8 cellular contexts compared by ENCODE assay signal in genomic region chr1:202888204-202888506, GRCh38. TPM values are rescaled to one million over a fixed set of nuclear protein-coding genes. Genes with fewer than 3 reads are reported as not detected.
A peak's percentile ranks its signal among the peaks of the same experiment; 100 is the strongest.
DNase-seq lines count a peak whose midpoint lies in the region; ATAC-seq and TF ChIP-seq lines count a peak whose summit lies in the region.

No MANE protein-coding gene starts in this region.

- ATAC-seq in left ventricle myocardium superior (no peak), left lung (no peak), GM21737 (IDR thresholded peaks at IDR 0.05; ENCODE audit: unreplicated experiment) (no peak), HG03039 (IDR thresholded peaks at IDR 0.05; ENCODE audit: unreplicated experiment) (no peak), HG03196 (IDR thresholded peaks at IDR 0.05; ENCODE audit: unreplicated experiment) (no peak)

- H3K27ac ChIP-seq in left ventricle myocardium inferior (replicated peaks), result peak overlapping the region; percentile 97
- peak overlapping the region; percentile 95 to 100 for H3K27ac ChIP-seq in left lung
- peak overlapping the region; percentile 87 to 91 for H3K27ac ChIP-seq in tibial artery

- TF ChIP-seq CTCF in left ventricle myocardium inferior (IDR thresholded peaks at IDR 0.05; ENCODE audit: borderline replicate concordance) (no peak), left lung (IDR thresholded peaks at IDR 0.05) (no peak), tibial artery (IDR thresholded peaks at IDR 0.05) (no peak)

- no peaks in the 10 kb centered on the region for H3K9me3 ChIP-seq in left ventricle myocardium inferior (replicated peaks)
- H3K9me3 ChIP-seq in left lung, result no peaks in the 10 kb centered on the region
- H3K9me3 ChIP-seq in tibial artery, result no peaks in the 10 kb centered on the region

- H3K36me3 ChIP-seq in left ventricle myocardium inferior (peaks cover 29% of the 10 kb centered on the region), left lung (peaks cover 0 to 28% of the 10 kb centered on the region in 2 donors), tibial artery (peaks cover 20 to 23% (median 22%) of the 10 kb centered on the region in 3 donors)

- H3K27me3 ChIP-seq in left ventricle myocardium inferior (ENCODE audit: low read depth) (no peaks in the 10 kb centered on the region), left lung (no peaks in the 10 kb centered on the region), tibial artery (no peaks in the 10 kb centered on the region)

- intact Hi-C loops in left ventricle myocardium inferior (cut with micrococcal nuclease) (no loop called here), left ventricle myocardium superior (cut with micrococcal nuclease) (no loop called here), left lung (cut with DNase I) (no loop called here), tibial artery (cut with DNase I; ENCODE audit: low total_unique reads) (no loop called here)

- H3K4me3 ChIP-seq in left ventricle myocardium inferior (peak overlapping the region; percentile 79), left lung (peak overlapping the region; percentile 85 to 92), tibial artery (peak overlapping the region; percentile 66 to 85)

- DNase-seq in left ventricle myocardium inferior (no peak), left ventricle myocardium superior (no peak), amniotic stem cell (lab: John Stamatoyannopoulos, UW) (peak; percentile 4), left lung (no peak), tibial artery (no peak)

- H3K4me1 ChIP-seq in left ventricle myocardium inferior (peaks cover 20% of the 10 kb centered on the region), left lung (peaks cover 3 to 27% of the 10 kb centered on the region in 2 donors), tibial artery (peaks cover 0 to 15% (median 9%) of the 10 kb centered on the region in 4 donors)

RNA-seq across cellular contexts. Expression of gene RABIF, which starts 0.8 kb away (rescaled TPM):
- total RNA-seq in left ventricle myocardium inferior (5.4 TPM), left ventricle myocardium superior (4.7 TPM), left lung (10 to 100 TPM; 11.0 to 15.5 TPM)

RNA-seq across cellular contexts. Expression of gene KLHL12, which starts 38.9 kb away (rescaled TPM):
- total RNA-seq in left ventricle myocardium inferior (22.7 TPM), left ventricle myocardium superior (18.8 TPM), left lung (10 to 100 TPM; 26.6 to 29.7 TPM)
